Comparison of ENCODE assay signal across 8 cellular contexts in the genomic region with DNA sequence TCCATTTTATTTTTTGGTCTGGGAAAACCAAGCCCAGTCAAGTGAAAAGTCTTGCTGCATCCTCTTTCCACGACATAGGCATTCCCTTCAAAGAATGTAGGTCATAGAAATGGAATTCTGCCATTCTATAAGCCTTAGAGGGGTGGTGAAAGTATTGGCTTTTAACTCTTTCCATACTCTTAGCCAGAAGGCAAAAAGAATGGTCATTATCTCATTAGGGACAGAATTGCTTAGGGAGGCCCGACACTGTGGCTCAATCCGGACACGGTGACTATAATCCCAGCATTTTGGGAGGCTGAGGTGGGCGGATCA. TPM values are rescaled to one million over a fixed set of nuclear protein-coding genes. Genes with fewer than 3 reads are reported as not detected.
DNase-seq lines count a peak whose midpoint lies in the region; ATAC-seq and TF ChIP-seq lines count a peak whose summit lies in the region.

No MANE protein-coding gene starts in this region.

- H3K9me2 ChIP-seq in GM23248 (ENCODE audit: insufficient read depth) (no peaks in the 10 kb centered on the region), SU-DHL-6 (replicated peaks; ENCODE audit: insufficient read depth, low read length) (no peaks in the 10 kb centered on the region)

- peak overlapping the region; percentile 85 for H3K9ac ChIP-seq in GM23248
- peak overlapping the region; percentile 62 for H3K9ac ChIP-seq in SU-DHL-6 (ENCODE audit: low read length)
- peak overlapping the region; percentile 74 for H3K9ac ChIP-seq in skeletal muscle satellite cell (ENCODE audit: low read depth, low read length)

- H4K20me1 ChIP-seq in GM23248 (ENCODE audit: insufficient read depth), result no peaks in the 10 kb centered on the region
- H4K20me1 ChIP-seq in SU-DHL-6 (ENCODE audit: low read depth, low read length), result no peaks in the 10 kb centered on the region

- H3K9me3 ChIP-seq in GM23248 (ENCODE audit: low read depth), result no peaks in the 10 kb centered on the region
- no peaks in the 10 kb centered on the region for H3K9me3 ChIP-seq in SU-DHL-6 (ENCODE audit: insufficient read depth, low read length)
- no peaks in the 10 kb centered on the region for H3K9me3 ChIP-seq in skeletal muscle satellite cell (replicated peaks; ENCODE audit: low read length)

- H3K27ac ChIP-seq in GM23248 (peak overlapping the region; percentile 93), SU-DHL-6 (ENCODE audit: low read depth, low read length) (peak overlapping the region; percentile 60; the same call in 1 of the 2 replicates)

- no peaks in the 10 kb centered on the region for H3K27me3 ChIP-seq in GM23248 (replicated peaks; ENCODE audit: insufficient read depth)
- no peaks in the 10 kb centered on the region for H3K27me3 ChIP-seq in SU-DHL-6 (ENCODE audit: low read length)
- H3K27me3 ChIP-seq in skeletal muscle satellite cell (ENCODE audit: control insufficient read depth, insufficient read depth, low read length), result no peaks in the 10 kb centered on the region

- TF ChIP-seq CTCF in SU-DHL-6 (IDR thresholded peaks at IDR 0.05; ENCODE audit: insufficient read depth, low read length, poor library complexity, severe bottlenecking) (no peak), foreskin fibroblast (IDR thresholded peaks at IDR 0.05; ENCODE audit: low read depth, low read length) (no peak)

- H3K36me3 ChIP-seq in GM23248 (ENCODE audit: low read depth) (no peaks in the 10 kb centered on the region), SU-DHL-6 (ENCODE audit: low read length) (no peaks in the 10 kb centered on the region), skeletal muscle satellite cell (ENCODE audit: insufficient read depth, low read length) (no peaks in the 10 kb centered on the region)

- H3F3A ChIP-seq in GM23248 (ENCODE audit: insufficient read depth), result peaks cover 67% of the 10 kb centered on the region
- no peaks in the 10 kb centered on the region for H3F3A ChIP-seq in SU-DHL-6 (ENCODE audit: insufficient read depth)

- H3K4me1 ChIP-seq in GM23248 (ENCODE audit: insufficient read depth) (peaks cover 53% of the 10 kb centered on the region), skeletal muscle satellite cell (ENCODE audit: control insufficient read depth, insufficient read depth, low read length) (peaks cover 55% of the 10 kb centered on the region)

- peak overlapping the region; percentile 64 for H3K4me3 ChIP-seq in GM23248
- H3K4me3 ChIP-seq in SU-DHL-6 (ENCODE audit: insufficient read depth, low read length, poor library complexity, severe bottlenecking), result no peak overlapping the region
- H3K4me3 ChIP-seq in foreskin fibroblast (ENCODE audit: low read depth in 1 of 2, low read length in 2 of 2), result peak overlapping the region; percentile 40 to 48
- peak overlapping the region; percentile 63 for H3K4me3 ChIP-seq in skeletal muscle satellite cell (ENCODE audit: low read length)

- H2AFZ ChIP-seq in GM23248 (peak overlapping the region; percentile 60), SU-DHL-6 (ENCODE audit: low read depth, low read length, severe bottlenecking) (peak overlapping the region; percentile 6)

- H3K79me2 ChIP-seq in GM23248 (ENCODE audit: insufficient read depth) (no peaks in the 10 kb centered on the region), SU-DHL-6 (ENCODE audit: insufficient read depth, low read length) (no peaks in the 10 kb centered on the region)

- 45 to 47% methylated on average over 5 of the region's 5 CpGs for WGBS in GM23248 (ENCODE audit: low coverage in 1 of 2, low lambda C conversion rate in 2 of 2, missing lambda C conversion rate in 2 of 2), 2 experiments

- intact Hi-C loops in sciatic nerve (cut with DNase I), result loop anchor here (10.0 kb wide), 1 partner anchor 51 kb away; no protein-coding TSS in a partner anchor

- DNase-seq in GM23248 (peak; percentile 72), foreskin fibroblast (peak in 1 of 2 donors; percentile 66), epidermal melanocyte (ENCODE audit: insufficient read length, low spot score) (no peak), NCI-H748 (lab: John Stamatoyannopoulos, UW; ENCODE audit: unreplicated experiment) (no peak), sciatic nerve (ENCODE audit: low spot score) (no peak)

- ATAC-seq in GM21423 (IDR thresholded peaks at IDR 0.05; ENCODE audit: unreplicated experiment) (no peak), sciatic nerve (no peak)

- in situ Hi-C loops in GM23248 (cut with MboI), result no loop called here

- H3K4me2 ChIP-seq in GM23248 (ENCODE audit: unreplicated experiment) (peak overlapping the region; percentile 90), SU-DHL-6 (ENCODE audit: low read depth, low read length, poor library complexity, severe bottlenecking) (peak overlapping the region; percentile 69), skeletal muscle satellite cell (ENCODE audit: low read length) (peak overlapping the region; percentile 78)

RNA-seq across cellular contexts. Expression of a gene that starts 7.9 kb away (rescaled TPM):
- total RNA-seq in GM23248 (2014; rRNA removed; shearing (Covaris generic)), result 45.3 and 76.1 TPM in 2 replicates
- polyA plus RNA-seq in GM23248 (2016; fragmentation: Nextera tagmentation; extraction: Ambion mirVana), result 8.9 and 9.0 TPM in 2 replicates
- total RNA-seq in skeletal muscle satellite cell (2012; rRNA removed), result 40.0 and 42.8 TPM in 2 replicates
- total RNA-seq in sciatic nerve, result 108 TPM

RNA-seq across cellular contexts. Expression of a gene that starts 13.5 kb away (rescaled TPM):
- total RNA-seq in GM23248 (2014; rRNA removed; shearing (Covaris generic)), result 0.76 and 2.4 TPM in 2 replicates
- 4.6 and 5.4 TPM in 2 replicates for polyA plus RNA-seq in GM23248 (2016; fragmentation: Nextera tagmentation; extraction: Ambion mirVana)
- 1.8 and 2.2 TPM in 2 replicates for total RNA-seq in skeletal muscle satellite cell (2012; rRNA removed)
- total RNA-seq in sciatic nerve, result 69.8 TPM

RNA-seq across cellular contexts. Expression of a gene that starts 26.4 kb away (rescaled TPM):
- 28.7 and 49.3 TPM in 2 replicates for total RNA-seq in GM23248 (2014; rRNA removed; shearing (Covaris generic))
- polyA plus RNA-seq in GM23248 (2016; fragmentation: Nextera tagmentation; extraction: Ambion mirVana), result 37.1 and 39.1 TPM in 2 replicates
- 34.7 and 35.2 TPM in 2 replicates for total RNA-seq in skeletal muscle satellite cell (2012; rRNA removed)
- 135 TPM for total RNA-seq in sciatic nerve

RNA-seq across cellular contexts. Expression of a gene that starts 51.2 kb away (rescaled TPM):
- total RNA-seq in GM23248 (2014; rRNA removed; shearing (Covaris generic)), result 33.3 and 36.2 TPM in 2 replicates
- 15.8 and 16.4 TPM in 2 replicates for polyA plus RNA-seq in GM23248 (2016; fragmentation: Nextera tagmentation; extraction: Ambion mirVana)
- 18.8 and 22.6 TPM in 2 replicates for total RNA-seq in skeletal muscle satellite cell (2012; rRNA removed)
- 72.0 TPM for total RNA-seq in sciatic nerve

RNA-seq across cellular contexts. Expression of a gene that starts 59.7 kb away (rescaled TPM):
- 35.3 and 37.3 TPM in 2 replicates for total RNA-seq in GM23248 (2014; rRNA removed; shearing (Covaris generic))
- 33.6 and 35.2 TPM in 2 replicates for polyA plus RNA-seq in GM23248 (2016; fragmentation: Nextera tagmentation; extraction: Ambion mirVana)
- total RNA-seq in skeletal muscle satellite cell (2012; rRNA removed), result 52.7 and 58.3 TPM in 2 replicates
- total RNA-seq in sciatic nerve, result 74.7 TPM

Comparison
In these comparisons a context has a peak if more than half of its experiments do, and no peak if none do; other contexts are left out.
1. RNA of a gene that starts 13.5 kb away (total RNA-seq): 69.8 TPM in sciatic nerve (single experiment); 0.76 to 2.4 TPM in GM23248; every median in the first group is over 10 times any median in the second.
2. Peak in every context shown above with its lines, with median percentiles within 50 percentile points of each other: H3K4me2 ChIP-seq and H3K9ac ChIP-seq.